Comparison of ENCODE assay signal across 2 cellular contexts in the genomic region with DNA sequence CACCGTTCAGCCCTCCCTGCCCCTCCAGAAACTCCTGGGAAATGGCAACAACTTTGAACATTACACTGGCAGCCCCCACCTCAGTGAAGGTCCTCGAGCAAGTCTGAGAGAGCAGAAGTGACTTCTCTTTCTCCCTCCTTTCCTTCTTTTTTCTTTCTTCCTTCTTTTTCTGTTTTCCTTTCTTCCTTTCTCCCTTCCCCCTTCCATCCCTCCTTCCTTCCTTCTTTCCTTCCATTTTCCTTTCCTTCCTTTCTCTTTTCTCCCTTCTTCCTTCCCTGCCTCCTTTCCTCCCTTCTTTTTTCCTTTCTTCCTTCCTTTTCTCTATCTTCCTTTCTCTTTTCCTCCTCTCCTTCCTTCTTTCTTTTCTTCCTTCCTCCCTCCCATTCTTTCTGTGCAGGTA.
TF ChIP-seq lines count a peak whose summit lies in the region.

No MANE protein-coding gene starts in this region.

TF ChIP-seq in HepG2, 621 proteins besides CTCF, POLR2A, EP300 and RAD21 (continued from another document):
- TF ChIP-seq, protein P1, sequence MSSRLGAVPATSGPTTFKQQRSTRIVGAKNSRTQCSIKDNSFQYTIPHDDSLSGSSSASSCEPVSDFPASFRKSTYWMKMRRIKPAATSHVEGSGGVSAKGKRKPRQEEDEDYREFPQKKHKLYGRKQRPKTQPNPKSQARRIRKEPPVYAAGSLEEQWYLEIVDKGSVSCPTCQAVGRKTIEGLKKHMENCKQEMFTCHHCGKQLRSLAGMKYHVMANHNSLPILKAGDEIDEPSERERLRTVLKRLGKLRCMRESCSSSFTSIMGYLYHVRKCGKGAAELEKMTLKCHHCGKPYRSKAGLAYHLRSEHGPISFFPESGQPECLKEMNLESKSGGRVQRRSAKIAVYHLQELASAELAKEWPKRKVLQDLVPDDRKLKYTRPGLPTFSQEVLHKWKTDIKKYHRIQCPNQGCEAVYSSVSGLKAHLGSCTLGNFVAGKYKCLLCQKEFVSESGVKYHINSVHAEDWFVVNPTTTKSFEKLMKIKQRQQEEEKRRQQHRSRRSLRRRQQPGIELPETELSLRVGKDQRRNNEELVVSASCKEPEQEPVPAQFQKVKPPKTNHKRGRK (CRISPR knock-in tag; IDR thresholded peaks at IDR 0.05) = 0 out of 2 replicates have a peak, but pooled peaks have one; percentile 47
- TF ChIP-seq CBFB (CRISPR knock-in tag; IDR thresholded peaks at IDR 0.05) (no peak), NONO (IDR thresholded peaks at IDR 0.05) (0 out of 2 replicates have a peak, but pooled peaks have one; percentile 41), NONO (CRISPR knock-in tag; conservative IDR thresholded peaks at IDR 0.05) (no peak)
- TF ChIP-seq, protein P2, sequence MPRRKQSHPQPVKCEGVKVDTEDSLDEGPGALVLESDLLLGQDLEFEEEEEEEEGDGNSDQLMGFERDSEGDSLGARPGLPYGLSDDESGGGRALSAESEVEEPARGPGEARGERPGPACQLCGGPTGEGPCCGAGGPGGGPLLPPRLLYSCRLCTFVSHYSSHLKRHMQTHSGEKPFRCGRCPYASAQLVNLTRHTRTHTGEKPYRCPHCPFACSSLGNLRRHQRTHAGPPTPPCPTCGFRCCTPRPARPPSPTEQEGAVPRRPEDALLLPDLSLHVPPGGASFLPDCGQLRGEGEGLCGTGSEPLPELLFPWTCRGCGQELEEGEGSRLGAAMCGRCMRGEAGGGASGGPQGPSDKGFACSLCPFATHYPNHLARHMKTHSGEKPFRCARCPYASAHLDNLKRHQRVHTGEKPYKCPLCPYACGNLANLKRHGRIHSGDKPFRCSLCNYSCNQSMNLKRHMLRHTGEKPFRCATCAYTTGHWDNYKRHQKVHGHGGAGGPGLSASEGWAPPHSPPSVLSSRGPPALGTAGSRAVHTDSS (CRISPR knock-in tag; conservative IDR thresholded peaks at IDR 0.05) = no peak

TF ChIP-seq in K562, 482 proteins besides CTCF, POLR2A, EP300 and RAD21 (continued from another document):
- TF ChIP-seq, protein P1 (tag; IDR thresholded peaks at IDR 0.05) = peak; percentile 81
